Comparison of ENCODE assay signal across 11 cellular contexts in the genomic region with DNA sequence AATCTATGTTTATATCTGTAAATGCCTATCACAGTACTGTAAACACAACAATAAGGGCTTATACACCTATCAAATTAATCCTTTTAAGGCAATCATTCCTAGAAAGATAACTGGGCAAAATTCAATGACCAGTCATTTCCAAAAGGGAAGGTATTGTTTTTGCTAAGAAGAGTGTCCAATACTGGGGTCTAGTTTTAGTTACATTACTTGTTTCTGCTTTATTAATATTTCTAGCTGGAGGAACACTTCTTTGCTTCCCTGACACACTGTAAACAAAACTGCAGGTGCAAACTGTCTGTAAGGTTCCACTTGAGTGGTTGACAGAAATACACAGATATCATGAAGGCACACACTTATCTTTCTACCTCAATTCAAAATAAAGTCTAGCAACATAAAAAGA.
DNase-seq lines count a peak whose midpoint lies in the region; ATAC-seq, FAIRE-seq and TF ChIP-seq lines count a peak whose summit lies in the region.
"Had no signal": no experiment of that assay in that cellular context is flagged by ENCODE, and none has a peak within 500 bp of the region (broad histone marks: within the 10 kb centered on the region; RNA-seq: fewer than 3 reads in every experiment).

No MANE protein-coding gene starts in this region.

- no peak overlapping the region for H3K27ac ChIP-seq in upper lobe of right lung

- no peak for FAIRE-seq in GM19239 (lab: Jason Lieb, UNC)
- FAIRE-seq in RCC 7860 (lab: Jason Lieb, UNC) = no peak

- ATAC-seq in GM18502 (IDR thresholded peaks at IDR 0.05; ENCODE audit: poor library complexity, unreplicated experiment) = peak; percentile 58
- peak; percentile 63 for ATAC-seq in GM21367 (IDR thresholded peaks at IDR 0.05; ENCODE audit: unreplicated experiment)
- ATAC-seq in HG03159 (IDR thresholded peaks at IDR 0.05; ENCODE audit: unreplicated experiment) = peak; percentile 75
- ATAC-seq in upper lobe of right lung = no peak
- ATAC-seq in SK-N-SH treated with all-trans-retinoic acid at 6 μM for 48 hours = no peak

- H3K4me3 ChIP-seq in upper lobe of right lung = no peak overlapping the region

- TF ChIP-seq CTCF in upper lobe of right lung (IDR thresholded peaks at IDR 0.05) = no peak

- no peaks in the 10 kb centered on the region for H3K4me1 ChIP-seq in upper lobe of right lung

- peak; percentile 10 for DNase-seq in NCI-H774 (lab: John Stamatoyannopoulos, UW)
- DNase-seq in GM19239 (ENCODE audit: insufficient read length, low spot score) = no peak
- no peak for DNase-seq in upper lobe of right lung
- DNase-seq in RCC 7860 (ENCODE audit: low spot score) = no peak
- DNase-seq: activated naive CD8-positive, alpha-beta T cell treated with anti-CD3 and anti-CD28 coated beads, Interleukin-2, amount 10 ng/mL, durations not matched to agents 7 days and 5 days; immature natural killer cell; NCI-H446 treated with DMSO at 0.1 percent for 48 hours had no signal

- no peaks in the 10 kb centered on the region for H3K27me3 ChIP-seq in upper lobe of right lung

- intact Hi-C loops in upper lobe of right lung (cut with DNase I) = no loop called here

- H3K9me3 ChIP-seq in upper lobe of right lung = no peaks in the 10 kb centered on the region

- H3K36me3 ChIP-seq in upper lobe of right lung = peaks cover 9% of the 10 kb centered on the region

TF ChIP-seq in SK-N-SH treated with all-trans-retinoic acid at 6 μM for 48 hours, 23 proteins besides CTCF, POLR2A, EP300 and RAD21:
- no peak for TF ChIP-seq RARB (CRISPR knock-in tag; IDR thresholded peaks at IDR 0.05)
- no peak for TF ChIP-seq ZNF8 (CRISPR knock-in tag; IDR thresholded peaks at IDR 0.05)
- TF ChIP-seq, protein P1, sequence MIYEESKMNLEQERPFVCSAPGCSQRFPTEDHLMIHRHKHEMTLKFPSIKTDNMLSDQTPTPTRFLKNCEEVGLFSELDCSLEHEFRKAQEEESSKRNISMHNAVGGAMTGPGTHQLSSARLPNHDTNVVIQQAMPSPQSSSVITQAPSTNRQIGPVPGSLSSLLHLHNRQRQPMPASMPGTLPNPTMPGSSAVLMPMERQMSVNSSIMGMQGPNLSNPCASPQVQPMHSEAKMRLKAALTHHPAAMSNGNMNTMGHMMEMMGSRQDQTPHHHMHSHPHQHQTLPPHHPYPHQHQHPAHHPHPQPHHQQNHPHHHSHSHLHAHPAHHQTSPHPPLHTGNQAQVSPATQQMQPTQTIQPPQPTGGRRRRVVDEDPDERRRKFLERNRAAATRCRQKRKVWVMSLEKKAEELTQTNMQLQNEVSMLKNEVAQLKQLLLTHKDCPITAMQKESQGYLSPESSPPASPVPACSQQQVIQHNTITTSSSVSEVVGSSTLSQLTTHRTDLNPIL (CRISPR knock-in tag; IDR thresholded peaks at IDR 0.05; ENCODE audit: low read depth) = no peak
- TF ChIP-seq ARNTL (CRISPR knock-in tag; IDR thresholded peaks at IDR 0.05; ENCODE audit: borderline replicate concordance, low read depth) = no peak
- TF ChIP-seq, protein P2, sequence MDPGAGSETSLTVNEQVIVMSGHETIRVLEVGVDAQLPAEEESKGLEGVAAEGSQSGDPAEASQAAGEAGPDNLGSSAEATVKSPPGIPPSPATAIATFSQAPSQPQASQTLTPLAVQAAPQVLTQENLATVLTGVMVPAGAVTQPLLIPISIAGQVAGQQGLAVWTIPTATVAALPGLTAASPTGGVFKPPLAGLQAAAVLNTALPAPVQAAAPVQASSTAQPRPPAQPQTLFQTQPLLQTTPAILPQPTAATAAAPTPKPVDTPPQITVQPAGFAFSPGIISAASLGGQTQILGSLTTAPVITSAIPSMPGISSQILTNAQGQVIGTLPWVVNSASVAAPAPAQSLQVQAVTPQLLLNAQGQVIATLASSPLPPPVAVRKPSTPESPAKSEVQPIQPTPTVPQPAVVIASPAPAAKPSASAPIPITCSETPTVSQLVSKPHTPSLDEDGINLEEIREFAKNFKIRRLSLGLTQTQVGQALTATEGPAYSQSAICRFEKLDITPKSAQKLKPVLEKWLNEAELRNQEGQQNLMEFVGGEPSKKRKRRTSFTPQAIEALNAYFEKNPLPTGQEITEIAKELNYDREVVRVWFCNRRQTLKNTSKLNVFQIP (CRISPR knock-in tag; IDR thresholded peaks at IDR 0.05; ENCODE audit: borderline replicate concordance, low read depth) = no peak
- TF ChIP-seq SNAI2 (CRISPR knock-in tag; IDR thresholded peaks at IDR 0.05) = no peak
- TF ChIP-seq BACH2 (CRISPR knock-in tag; IDR thresholded peaks at IDR 0.05; ENCODE audit: borderline replicate concordance) = no peak
- TF ChIP-seq, protein P3, sequence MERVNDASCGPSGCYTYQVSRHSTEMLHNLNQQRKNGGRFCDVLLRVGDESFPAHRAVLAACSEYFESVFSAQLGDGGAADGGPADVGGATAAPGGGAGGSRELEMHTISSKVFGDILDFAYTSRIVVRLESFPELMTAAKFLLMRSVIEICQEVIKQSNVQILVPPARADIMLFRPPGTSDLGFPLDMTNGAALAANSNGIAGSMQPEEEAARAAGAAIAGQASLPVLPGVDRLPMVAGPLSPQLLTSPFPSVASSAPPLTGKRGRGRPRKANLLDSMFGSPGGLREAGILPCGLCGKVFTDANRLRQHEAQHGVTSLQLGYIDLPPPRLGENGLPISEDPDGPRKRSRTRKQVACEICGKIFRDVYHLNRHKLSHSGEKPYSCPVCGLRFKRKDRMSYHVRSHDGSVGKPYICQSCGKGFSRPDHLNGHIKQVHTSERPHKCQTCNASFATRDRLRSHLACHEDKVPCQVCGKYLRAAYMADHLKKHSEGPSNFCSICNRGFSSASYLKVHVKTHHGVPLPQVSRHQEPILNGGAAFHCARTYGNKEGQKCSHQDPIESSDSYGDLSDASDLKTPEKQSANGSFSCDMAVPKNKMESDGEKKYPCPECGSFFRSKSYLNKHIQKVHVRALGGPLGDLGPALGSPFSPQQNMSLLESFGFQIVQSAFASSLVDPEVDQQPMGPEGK (CRISPR knock-in tag; IDR thresholded peaks at IDR 0.05; ENCODE audit: borderline replicate concordance) = no peak
- TF ChIP-seq PPARA (CRISPR knock-in tag; IDR thresholded peaks at IDR 0.05; ENCODE audit: borderline replicate concordance) = no peak
- TF ChIP-seq ZFP30 (CRISPR knock-in tag; IDR thresholded peaks at IDR 0.05) = no peak
- TF ChIP-seq ZFP3 (CRISPR knock-in tag; IDR thresholded peaks at IDR 0.05) = no peak

Comparison
In these comparisons a context has a peak if more than half of its experiments do, and no peak if none do; other contexts are left out.
1. ATAC-seq: peak in GM18502 (single experiment), GM21367 (single experiment) and HG03159 (single experiment); none in upper lobe of right lung (single experiment) and SK-N-SH treated with all-trans-retinoic acid at 6 μM for 48 hours (single experiment).